In genomic region chr2:235665656-235666239, GRCh38 we compare ENCODE assay signal across 10 cellular contexts.
DNase-seq lines count a peak whose midpoint lies in the region; ATAC-seq, FAIRE-seq and TF ChIP-seq lines count a peak whose summit lies in the region.
"Had no signal": no experiment of that assay in that cellular context is flagged by ENCODE, and none has a peak within 500 bp of the region (broad histone marks: within the 10 kb centered on the region; RNA-seq: fewer than 3 reads in every experiment).

No MANE protein-coding gene starts in this region.

- no peaks in the 10 kb centered on the region for H3K36me3 ChIP-seq in keratinocyte (ENCODE audit: control insufficient read depth in 2 of 2, extremely low read depth in 1 of 2, insufficient read depth in 2 of 2, low read length in 2 of 2)
- H3K36me3 ChIP-seq in CD8-positive, alpha-beta T cell (ENCODE audit: insufficient read depth, low read length): no peaks in the 10 kb centered on the region

- TF ChIP-seq CTCF in keratinocyte (optimal IDR thresholded peaks at IDR 0.05 in 1 of 3, IDR thresholded peaks at IDR 0.05 in 1 of 3, conservative IDR thresholded peaks at IDR 0.05 in 1 of 3; ENCODE audit: extremely low read depth in 1 of 3, insufficient read depth in 2 of 3, low read length in 3 of 3): no peak
- TF ChIP-seq CTCF in type B pancreatic cell (conservative IDR thresholded peaks at IDR 0.05): no peak
- no peak for TF ChIP-seq CTCF in CD8-positive, alpha-beta T cell (IDR thresholded peaks at IDR 0.05)

- peak overlapping the region in 2 of 3 experiments; percentile 41 to 45 for H3K4me3 ChIP-seq in keratinocyte (ENCODE audit: control insufficient read depth in 2 of 3, extremely low read depth in 1 of 3, insufficient read depth in 2 of 3, low read depth in 1 of 3, low read length in 3 of 3)
- no peak overlapping the region for H3K4me3 ChIP-seq in CD8-positive, alpha-beta T cell (ENCODE audit: low read depth, low read length)

- H3K27me3 Mint-ChIP-seq in type B pancreatic cell: peaks cover 7% of the 10 kb centered on the region
- H3K27me3 Mint-ChIP-seq in CD8-positive, alpha-beta T cell (ENCODE audit: low read depth): peaks cover 55% of the 10 kb centered on the region

- H3K4me2 ChIP-seq in keratinocyte (ENCODE audit: control insufficient read depth, extremely low read depth, insufficient read depth, low read depth, low read length): peak overlapping the region; percentile 86
- H3K4me2 ChIP-seq: KMS-11 had no signal

- peaks cover 31% of the 10 kb centered on the region for H3K4me1 Mint-ChIP-seq in type B pancreatic cell (ENCODE audit: unreplicated experiment)
- H3K4me1 Mint-ChIP-seq in CD8-positive, alpha-beta T cell (ENCODE audit: low read depth): peaks cover 5% of the 10 kb centered on the region

- peaks cover 8% of the 10 kb centered on the region for H4K20me1 ChIP-seq in keratinocyte (ENCODE audit: control insufficient read depth, extremely low read depth, insufficient read depth, low read length)

- peaks cover 2% of the 10 kb centered on the region for H3K79me2 ChIP-seq in keratinocyte (ENCODE audit: control insufficient read depth, insufficient read depth, low read length)

- H3K27ac Mint-ChIP-seq in type B pancreatic cell: peak overlapping the region; percentile 53
- no peak overlapping the region for H3K27ac Mint-ChIP-seq in CD8-positive, alpha-beta T cell

- H3K9me3 ChIP-seq in keratinocyte (ENCODE audit: control insufficient read depth, low read depth, low read length): no peaks in the 10 kb centered on the region
- H3K9me3 ChIP-seq in CD8-positive, alpha-beta T cell (ENCODE audit: low read length): no peaks in the 10 kb centered on the region

- DNase-seq in NCI-H1417 (lab: John Stamatoyannopoulos, UW) (peak in 2 of 3 experiments; percentile 67 to 85), NCI-H1417 treated with DMSO at 0.1 percent for 48 hours (lab: John Stamatoyannopoulos, UW) (no peak), amniotic epithelial cell (ENCODE audit: low read depth) (peak; percentile 23), keratinocyte (ENCODE audit: low read depth, low spot score) (no peak), type B pancreatic cell (ENCODE audit: extremely low spot score, unreplicated experiment) (no peak), RKO (ENCODE audit: low spot score) (no peak)
- DNase-seq in CD8-positive, alpha-beta T cell: no peak
- DNase-seq: activated CD4-positive, alpha-beta T cell treated with anti-CD3 and anti-CD28 coated beads for 4 hours had no signal

- FAIRE-seq in keratinocyte (lab: Jason Lieb, UNC): no peak

- CTCF ChIA-PET in CD8-positive, alpha-beta T cell (lab: Charles Lee): interaction anchor here (0.8 to 1.1 kb wide), 2 partner anchors 14 to 17 kb away, joined by 3 to 5 read pairs; no protein-coding TSS in a partner anchor

- no peak overlapping the region for H3K9ac ChIP-seq in keratinocyte (ENCODE audit: control insufficient read depth, extremely low read depth, insufficient read depth, low read length)
- H3K9ac ChIP-seq: KMS-11 had no signal

- H3K4me1 ChIP-seq in keratinocyte (ENCODE audit: control insufficient read depth, extremely low read depth, insufficient read depth, low read length): peaks cover 13% of the 10 kb centered on the region
- no peaks in the 10 kb centered on the region for H3K4me1 ChIP-seq in CD8-positive, alpha-beta T cell (ENCODE audit: insufficient read depth, low read length)

- H3K27me3 ChIP-seq in keratinocyte (ENCODE audit: control insufficient read depth, extremely low read depth, insufficient read depth, low read length): no peaks in the 10 kb centered on the region
- peaks cover 6% of the 10 kb centered on the region for H3K27me3 ChIP-seq in CD8-positive, alpha-beta T cell (ENCODE audit: insufficient read depth, low read length)

- intact Hi-C loops in CD8-positive, alpha-beta T cell (cut with DNase I, micrococcal nuclease): no loop called here

- H3K27ac ChIP-seq in keratinocyte (ENCODE audit: control insufficient read depth, insufficient read depth, low read length): no peak overlapping the region
- H3K27ac ChIP-seq in CD8-positive, alpha-beta T cell (ENCODE audit: low read depth, low read length): no peak overlapping the region
- H3K27ac ChIP-seq: KMS-11 had no signal

- POLR2A ChIA-PET in CD8-positive, alpha-beta T cell (lab: Charles Lee): no interaction called here

- H3K4me3 Mint-ChIP-seq in type B pancreatic cell: peak overlapping the region; percentile 82
- no peak overlapping the region for H3K4me3 Mint-ChIP-seq in CD8-positive, alpha-beta T cell

- ATAC-seq in CD8-positive, alpha-beta T cell: no peak
- ATAC-seq in HG03521 (IDR thresholded peaks at IDR 0.05; ENCODE audit: unreplicated experiment): no peak

- H2AFZ ChIP-seq in keratinocyte (ENCODE audit: control insufficient read depth, low read length): peak overlapping the region; percentile 17

- no peaks in the 10 kb centered on the region for H3K9me1 ChIP-seq in keratinocyte (ENCODE audit: control insufficient read depth, extremely low read depth, insufficient read depth, low read length)

- dilution Hi-C loops in keratinocyte (cut with MboI; ENCODE audit: extremely low pct_ligation_motif_present, low sequenced_read_pairs): no loop called here

- no peaks in the 10 kb centered on the region for H3K9me3 Mint-ChIP-seq in type B pancreatic cell
- H3K9me3 Mint-ChIP-seq in CD8-positive, alpha-beta T cell: no peaks in the 10 kb centered on the region

- no peaks in the 10 kb centered on the region for H3K36me3 Mint-ChIP-seq in type B pancreatic cell
- no peaks in the 10 kb centered on the region for H3K36me3 Mint-ChIP-seq in CD8-positive, alpha-beta T cell

Comparison
In these comparisons a context has a peak if more than half of its experiments do, and no peak if none do; other contexts are left out.
1. DNase-seq: peak in NCI-H1417 (2 of 3) and amniotic epithelial cell (single experiment); none in NCI-H1417 treated with DMSO at 0.1 percent for 48 hours (single experiment), keratinocyte (single experiment), type B pancreatic cell (single experiment), CD8-positive, alpha-beta T cell (0 of 7) and RKO (single experiment).